In genomic region chr1:233730809-233731208, GRCh38 we compare ENCODE assay signal across 1 cellular context.
TF ChIP-seq lines count a peak whose summit lies in the region.

No MANE protein-coding gene starts in this region.

TF ChIP-seq in K562, 482 proteins besides CTCF, POLR2A, EP300 and RAD21 (continued from another document and continues in another):
- TF ChIP-seq DEAF1 (CRISPR knock-in tag; IDR thresholded peaks at IDR 0.05) (no peak), PTBP1 (IDR thresholded peaks at IDR 0.05; ENCODE audit: low read depth, low read length) (no peak), BMI1 (IDR thresholded peaks at IDR 0.05; ENCODE audit: low read length) (no peak), YBX1 (IDR thresholded peaks at IDR 0.05) (no peak), USF2 (CRISPR knock-in tag; IDR thresholded peaks at IDR 0.05) (0 out of 2 replicates have a peak, but pooled peaks have one; percentile 11), ERF (CRISPR knock-in tag; IDR thresholded peaks at IDR 0.05) (no peak), CUX1 (CRISPR knock-in tag; IDR thresholded peaks at IDR 0.05) (no peak), BRCA1 (IDR thresholded peaks at IDR 0.05) (no peak), BRCA1 (CRISPR knock-in tag; IDR thresholded peaks at IDR 0.05) (no peak), HDAC1 (IDR thresholded peaks at IDR 0.05) (no peak), ELK1 (CRISPR knock-in tag; IDR thresholded peaks at IDR 0.05) (no peak), ZFP91 (CRISPR knock-in tag; IDR thresholded peaks at IDR 0.05) (no peak), ZNF146 (CRISPR knock-in tag; IDR thresholded peaks at IDR 0.05; ENCODE audit: unreplicated experiment) (no peak), SIN3B (IDR thresholded peaks at IDR 0.05; ENCODE audit: low read depth) (no peak), TEAD2 (tag; IDR thresholded peaks at IDR 0.05) (no peak), ZNF134 (CRISPR knock-in tag; conservative IDR thresholded peaks at IDR 0.05) (no peak), ZNF431 (CRISPR knock-in tag; IDR thresholded peaks at IDR 0.05) (no peak), MYC (IDR thresholded peaks at IDR 0.05; ENCODE audit: low read depth, low read length) (peak; percentile 50; the same call in 1 of the 2 replicates), MYC (CRISPR knock-in tag; IDR thresholded peaks at IDR 0.05; ENCODE audit: borderline replicate concordance, low read depth) (no peak), RERE (CRISPR knock-in tag; IDR thresholded peaks at IDR 0.05; ENCODE audit: borderline replicate concordance) (no peak), U2AF2 (optimal IDR thresholded peaks at IDR 0.05; ENCODE audit: low read depth, low read length) (no peak), TCFL5 (CRISPR knock-in tag; conservative IDR thresholded peaks at IDR 0.05) (no peak), E2F5 (CRISPR knock-in tag; IDR thresholded peaks at IDR 0.05) (no peak), RCOR1 (IDR thresholded peaks at IDR 0.05; ENCODE audit: borderline replicate concordance in 1 of 2, low read depth in 2 of 2, low read length in 2 of 2) (no peak), CBX2 (IDR thresholded peaks at IDR 0.05; ENCODE audit: insufficient read depth, low read length, poor library complexity, severe bottlenecking) (no peak), DACH1 (IDR thresholded peaks at IDR 0.05; ENCODE audit: partially characterized antibody) (no peak), E2F3 (CRISPR knock-in tag; IDR thresholded peaks at IDR 0.05) (no peak), SMAD1 (IDR thresholded peaks at IDR 0.05; ENCODE audit: low read depth, low read length, partially characterized antibody) (no peak), STAT5A (IDR thresholded peaks at IDR 0.05; ENCODE audit: borderline replicate concordance, low read length) (no peak), NFXL1 (CRISPR knock-in tag; IDR thresholded peaks at IDR 0.05) (no peak), TFAP4 (CRISPR knock-in tag; IDR thresholded peaks at IDR 0.05; ENCODE audit: borderline replicate concordance) (peak; percentile 74), HMG20B (CRISPR knock-in tag; IDR thresholded peaks at IDR 0.05) (no peak), NCOA1 (IDR thresholded peaks at IDR 0.05; ENCODE audit: low read depth) (no peak), MAX (CRISPR knock-in tag; IDR thresholded peaks at IDR 0.05) (0 out of 2 replicates have a peak, but pooled peaks have one; percentile 26)
